24 cellular contexts compared by ENCODE assay signal in the genomic region with DNA sequence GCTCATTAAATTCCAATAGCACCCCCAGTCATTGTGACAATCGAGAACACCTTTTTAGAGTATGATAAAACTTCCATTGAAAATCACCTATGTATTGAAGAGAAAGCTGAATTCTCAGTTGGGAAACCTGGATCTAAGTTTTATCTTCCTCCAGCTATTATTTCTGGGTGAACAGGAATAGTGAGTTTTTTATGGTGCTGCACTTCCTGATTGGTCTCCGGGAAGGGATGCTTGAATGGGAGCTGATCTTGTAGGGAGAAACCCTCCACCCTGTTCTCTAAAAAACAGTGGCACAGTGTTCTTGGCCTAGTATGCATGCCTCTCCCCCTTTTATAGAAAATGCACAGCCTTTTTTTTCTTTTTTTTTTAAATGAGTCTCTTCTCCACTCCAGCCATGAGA.
"Had no signal": no experiment of that assay in that cellular context is flagged by ENCODE, and none has a peak within 500 bp of the region (broad histone marks: within the 10 kb centered on the region; RNA-seq: fewer than 3 reads in every experiment).

No MANE protein-coding gene starts in this region.

- ATAC-seq: activated T-cell treated with anti-CD3 and anti-CD28 coated beads, Interleukin-2, amount 50 U/mL, for 72 hours; T-cell had no signal

- H3K4me3 ChIP-seq: SK-N-MC had no signal

- H3K36me3 ChIP-seq: brain microvascular endothelial cell had no signal

- DNase-seq: activated CD4-positive, alpha-beta memory T cell treated with anti-CD3 and anti-CD28 coated beads, Interleukin-2, amount 10 ng/mL, durations not matched to agents 7 days and 5 days; activated CD4-positive, alpha-beta T cell treated with anti-CD3 and anti-CD28 coated beads, Interleukin-2, amount 10 ng/mL, durations not matched to agents 7 days and 5 days; activated CD4-positive, CD25-positive, alpha-beta regulatory T cell; activated CD8-positive, alpha-beta memory T cell treated with anti-CD3 and anti-CD28 coated beads, Interleukin-2, amount 50 U/mL, for 4 hours; activated gamma-delta T cell treated with Interleukin-2 at 50 U/mL for 16 hours; activated naive CD4-positive, alpha-beta T cell treated with anti-CD3 and anti-CD28 coated beads, Interleukin-2, amount 10 ng/mL, durations not matched to agents 7 days and 5 days; activated naive CD8-positive, alpha-beta T cell treated with anti-CD3 and anti-CD28 coated beads for 36 hours; activated T-cell treated with anti-CD3 and anti-CD28 coated beads, Interleukin-2, amount 50 U/mL, for 72 hours; brain microvascular endothelial cell; cerebellar nuclear complex; Karpas-422; NCI-H1105 treated with DMSO at 0.1 percent for 48 hours; NCI-H1436 treated with DMSO at 0.1 percent for 48 hours; NCI-H187; NCI-H2081; NCI-H2171; NCI-H226; NCI-H526; NK-92 treated with Interleukin-12 subunit alpha and Interleukin-12 subunit beta, amount 100 ng/mL, for 24 hours; SIG-M5; T-cell; T-helper 2 cell; T1000 had no signal

- H3K27me3 ChIP-seq: brain microvascular endothelial cell had no signal

- H3K27ac ChIP-seq: brain microvascular endothelial cell, SK-N-MC had no signal
